In genomic region chr6:137031122-137031521, GRCh38 we compare ENCODE assay signal across 35 cellular contexts. TPM values are rescaled to one million over a fixed set of nuclear protein-coding genes. Genes with fewer than 3 reads are reported as not detected.
"Had no signal": no experiment of that assay in that cellular context is flagged by ENCODE, and none has a peak within 500 bp of the region (broad histone marks: within the 10 kb centered on the region; RNA-seq: fewer than 3 reads in every experiment).

No MANE protein-coding gene starts in this region.

- H3K4me1 Mint-ChIP-seq: activated B cell treated with CpG ODN at 0.5 μM for 24 hours, brain had no signal

- H3K4me3 Mint-ChIP-seq: activated B cell treated with CpG ODN at 0.5 μM for 24 hours; activated CD4-positive, alpha-beta T cell treated with anti-CD3 and anti-CD28 coated beads, Interleukin-2, amount 10 ng/mL, durations not matched to agents 24 days and 14 days; activated CD8-positive, alpha-beta T cell treated with anti-CD3 and anti-CD28 coated beads for 36 hours; activated naive CD4-positive, alpha-beta T cell treated with anti-CD3 and anti-CD28 coated beads, Interleukin-2, amount 10 ng/mL, durations not matched to agents 7 days and 5 days; activated naive CD4-positive, alpha-beta T cell treated with anti-CD3 and anti-CD28 coated beads, Interleukin-2, amount 50 U/mL, for 24 hours; activated naive CD8-positive, alpha-beta T cell; activated naive CD8-positive, alpha-beta T cell treated with anti-CD3 and anti-CD28 coated beads, Interleukin-2, amount 10 ng/mL, durations not matched to agents 7 days and 5 days; activated naive CD8-positive, alpha-beta T cell treated with anti-CD3 and anti-CD28 coated beads, Interleukin-2, amount 50 U/mL, for 24 hours; activated T-cell treated with anti-CD3 and anti-CD28 coated beads, Interleukin-2, amount 50 U/mL, for 24 hours; activated T-helper 1 cell treated with anti-CD3 and anti-CD28 coated beads, Interleukin-12 subunit alpha, Interleukin-12 subunit beta, Interleukin-2, Interleukin-4 antibody, amounts not matched to agents 30 ng/mL and 10 ng/mL and 1 ng/mL, durations not matched to agents 14 hours and 24 hours and 36 hours; activated T-helper 17 cell treated with anti-CD3 and anti-CD28 coated beads, Interleukin-2, amount 50 U/mL, for 72 hours; brain; T-helper 1 cell treated with Interleukin-12 subunit alpha and Interleukin-12 subunit beta and Interleukin-4 antibody, amounts not matched to agents 30 μg/mL and 1 μg/mL, for 36 hours; T-helper 2 cell treated with Interferon-gamma antibody and Interleukin-4, amounts not matched to agents 5 μg/mL and 100 μg/mL, for 36 hours had no signal

- H3K9me3 Mint-ChIP-seq: activated B cell treated with CpG ODN at 0.5 μM for 24 hours; activated CD8-positive, alpha-beta T cell treated with anti-CD3 and anti-CD28 coated beads for 36 hours; activated naive CD4-positive, alpha-beta T cell treated with anti-CD3 and anti-CD28 coated beads, Interleukin-2, amount 50 U/mL, for 24 hours; activated naive CD8-positive, alpha-beta T cell treated with anti-CD3 and anti-CD28 coated beads, Interleukin-2, amount 50 U/mL, for 24 hours; activated T-cell treated with anti-CD3 and anti-CD28 coated beads, Interleukin-2, amount 50 U/mL, for 24 hours; activated T-helper 17 cell treated with anti-CD3 and anti-CD28 coated beads, Interleukin-2, amount 50 U/mL, for 72 hours; central memory CD8-positive, alpha-beta T cell; T-helper 1 cell treated with Interleukin-12 subunit alpha and Interleukin-12 subunit beta and Interleukin-4 antibody, amounts not matched to agents 30 μg/mL and 1 μg/mL, for 36 hours; T-helper 2 cell treated with Interferon-gamma antibody and Interleukin-4, amounts not matched to agents 5 μg/mL and 100 μg/mL, for 36 hours had no signal

- H3K36me3 Mint-ChIP-seq: activated naive CD4-positive, alpha-beta T cell treated with anti-CD3 and anti-CD28 coated beads, Interleukin-2, amount 10 ng/mL, durations not matched to agents 7 days and 5 days; activated naive CD4-positive, alpha-beta T cell treated with anti-CD3 and anti-CD28 coated beads, Interleukin-2, amount 50 U/mL, for 24 hours; activated naive CD8-positive, alpha-beta T cell; activated naive CD8-positive, alpha-beta T cell treated with anti-CD3 and anti-CD28 coated beads, Interleukin-2, amount 10 ng/mL, durations not matched to agents 7 days and 5 days; brain had no signal

- ATAC-seq: activated CD8-positive, alpha-beta T cell treated with anti-CD3 and anti-CD28 coated beads for 36 hours; activated naive CD8-positive, alpha-beta T cell treated with anti-CD3 and anti-CD28 coated beads, Interleukin-2, amount 50 U/mL, for 24 hours; activated T-helper 17 cell treated with anti-CD3 and anti-CD28 coated beads, Interleukin-2, amount 50 U/mL, for 72 hours had no signal

- FAIRE-seq: bronchial epithelial cell, TTC549 had no signal

- H3K27ac Mint-ChIP-seq: activated B cell treated with CpG ODN at 0.5 μM for 24 hours; activated CD4-positive, alpha-beta T cell treated with anti-CD3 and anti-CD28 coated beads, Interleukin-2, amount 10 ng/mL, durations not matched to agents 24 days and 14 days; activated CD8-positive, alpha-beta T cell treated with anti-CD3 and anti-CD28 coated beads for 36 hours; activated naive CD4-positive, alpha-beta T cell treated with anti-CD3 and anti-CD28 coated beads, Interleukin-2, amount 10 ng/mL, durations not matched to agents 7 days and 5 days; activated naive CD4-positive, alpha-beta T cell treated with anti-CD3 and anti-CD28 coated beads, Interleukin-2, amount 50 U/mL, for 24 hours; activated naive CD8-positive, alpha-beta T cell; activated naive CD8-positive, alpha-beta T cell treated with anti-CD3 and anti-CD28 coated beads, Interleukin-2, amount 10 ng/mL, durations not matched to agents 7 days and 5 days; activated naive CD8-positive, alpha-beta T cell treated with anti-CD3 and anti-CD28 coated beads, Interleukin-2, amount 50 U/mL, for 24 hours; activated T-cell treated with anti-CD3 and anti-CD28 coated beads, Interleukin-2, amount 50 U/mL, for 24 hours; activated T-helper 1 cell treated with anti-CD3 and anti-CD28 coated beads, Interleukin-12 subunit alpha, Interleukin-12 subunit beta, Interleukin-2, Interleukin-4 antibody, amounts not matched to agents 30 ng/mL and 10 ng/mL and 1 ng/mL, durations not matched to agents 14 hours and 24 hours and 36 hours; activated T-helper 17 cell treated with anti-CD3 and anti-CD28 coated beads, Interleukin-2, amount 50 U/mL, for 72 hours; brain; T-helper 1 cell treated with Interleukin-12 subunit alpha and Interleukin-12 subunit beta and Interleukin-4 antibody, amounts not matched to agents 30 μg/mL and 1 μg/mL, for 36 hours; T-helper 2 cell treated with Interferon-gamma antibody and Interleukin-4, amounts not matched to agents 5 μg/mL and 100 μg/mL, for 36 hours had no signal

- DNase-seq: activated B cell treated with CpG ODN at 0.5 μM for 24 hours; activated CD4-positive, alpha-beta T cell treated with anti-CD3 and anti-CD28 coated beads for 4 hours; activated CD4-positive, alpha-beta T cell treated with anti-CD3 and anti-CD28 coated beads, Interleukin-2, amount 10 ng/mL, durations not matched to agents 24 days and 14 days; activated CD4-positive, alpha-beta T cell treated with anti-CD3 and anti-CD28 coated beads, Interleukin-2, amount 50 U/mL, for 1 hour; activated CD4-positive, alpha-beta T cell treated with anti-CD3 and anti-CD28 coated beads, Interleukin-2, amount 50 U/mL, for 4 hours; activated CD4-positive, CD25-positive, alpha-beta regulatory T cell treated with anti-CD3 and anti-CD28 coated beads, Interleukin-2, amount 50 U/mL, for 72 hours; activated CD8-positive, alpha-beta memory T cell treated with anti-CD3 and anti-CD28 coated beads, Interleukin-2, amount 50 U/mL, for 4 hours; activated CD8-positive, alpha-beta T cell treated with anti-CD3 and anti-CD28 coated beads for 36 hours; activated effector memory CD4-positive, alpha-beta T cell treated with anti-CD3 and anti-CD28 coated beads, Interleukin-2, amount 50 U/mL, for 16 hours; activated naive CD4-positive, alpha-beta T cell treated with anti-CD3 and anti-CD28 coated beads, Interleukin-2, amount 10 ng/mL, durations not matched to agents 7 days and 5 days; activated naive CD4-positive, alpha-beta T cell treated with Interleukin-2 at 50 U/mL for 16 hours; activated naive CD8-positive, alpha-beta T cell treated with anti-CD3 and anti-CD28 coated beads, Interleukin-2, amount 10 ng/mL, durations not matched to agents 7 days and 5 days; activated naive CD8-positive, alpha-beta T cell treated with anti-CD3 and anti-CD28 coated beads, Interleukin-2, amount 50 U/mL, for 24 hours; activated T-cell treated with anti-CD3 and anti-CD28 coated beads for 4 hours; activated T-cell treated with anti-CD3 and anti-CD28 coated beads, Interleukin-2, amount 50 U/mL, for 24 hours; activated T-cell treated with anti-CD3 and anti-CD28 coated beads, Interleukin-2, amount 50 U/mL, for 48 hours; amygdala; anterior cingulate cortex; caudate nucleus; cerebellar nuclear complex; T-helper 1 cell; T-helper 2 cell; T-helper 9 cell had no signal

RNA-seq across cellular contexts. Expression of gene IL20RA, which starts 13.6 kb away (rescaled TPM):
- total RNA-seq: activated B cell treated with CpG ODN at 0.5 μM for 24 hours; activated CD4-positive, alpha-beta T cell treated with anti-CD3 and anti-CD28 coated beads, Interleukin-2, amount 10 ng/mL, durations not matched to agents 24 days and 14 days; activated CD8-positive, alpha-beta memory T cell treated with anti-CD3 and anti-CD28 coated beads for 36 hours; activated CD8-positive, alpha-beta T cell treated with anti-CD3 and anti-CD28 coated beads for 36 hours; activated naive CD8-positive, alpha-beta T cell treated with anti-CD3 and anti-CD28 coated beads, Interleukin-2, amount 10 ng/mL, durations not matched to agents 7 days and 5 days; activated T-helper 1 cell treated with anti-CD3 and anti-CD28 coated beads, Interleukin-12 subunit alpha, Interleukin-12 subunit beta, Interleukin-2, Interleukin-4 antibody, amounts not matched to agents 30 ng/mL and 10 ng/mL and 1 ng/mL, durations not matched to agents 14 hours and 24 hours and 36 hours; ascending aorta had no signal
